8 cellular contexts compared by ENCODE assay signal in the genomic region with DNA sequence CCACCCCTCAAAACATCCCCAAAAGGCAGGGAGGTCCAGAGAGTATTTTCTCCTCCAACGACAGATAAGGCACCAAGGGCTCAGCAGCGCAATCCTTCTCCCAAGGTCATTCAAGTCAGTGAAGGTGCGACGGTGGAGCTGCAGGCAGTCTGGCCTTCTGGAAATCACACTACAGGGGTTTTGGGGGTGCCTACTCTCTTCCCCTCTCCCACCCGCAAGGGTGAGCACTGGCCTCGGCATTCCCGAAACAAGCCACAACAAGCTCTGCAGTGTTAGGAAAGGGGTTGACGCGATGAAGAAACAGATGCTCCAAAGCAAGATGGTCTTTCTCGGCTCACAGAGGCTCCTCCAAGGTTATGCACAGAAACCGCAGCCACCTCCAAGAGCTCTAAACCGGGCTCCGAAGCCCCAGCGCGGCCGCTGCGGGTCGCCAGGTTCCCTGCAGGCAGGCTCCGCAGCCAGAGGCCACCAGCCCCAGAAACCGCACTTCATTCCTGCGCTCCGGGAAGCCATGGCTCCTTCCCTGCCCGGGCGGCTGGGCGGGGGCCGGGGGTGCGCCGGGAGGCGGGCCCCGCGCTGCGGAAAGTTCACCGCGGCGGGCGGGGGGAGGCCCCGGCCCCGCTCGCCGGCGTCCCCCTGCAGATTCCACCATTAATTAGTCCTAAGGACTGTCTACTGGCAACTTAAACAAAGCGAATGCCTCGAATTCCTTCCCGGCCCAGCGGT. TPM values are rescaled to one million over a fixed set of nuclear protein-coding genes. Genes with fewer than 3 reads are reported as not detected.
DNase-seq lines count a peak whose midpoint lies in the region; ATAC-seq and TF ChIP-seq lines count a peak whose summit lies in the region.

No MANE protein-coding gene starts in this region.

- POLR2A ChIA-PET in WTC11 (lab: Charles Lee), result interaction anchor here (0.6 to 1.6 kb wide), 5 partner anchors 13 to 149 kb away, joined by 3 to 5 read pairs (median 4); partner anchors contain the start of gene KDM1A

- DNase-seq in ELF-1 (ENCODE audit: low read depth, low spot score) (peak; percentile 64), WTC11 (ENCODE audit: low spot score) (peak; percentile 72), cerebellum (ENCODE audit: low spot score) (peak; percentile 20), kidney tubule cell (ENCODE audit: low spot score) (peak; percentile 52), NCI-H446 treated with DMSO at 0.1 percent for 48 hours (lab: John Stamatoyannopoulos, UW) (no peak)
- DNase-seq in stimulated activated CD4-positive, alpha-beta T cell treated with anti-CD3 and anti-CD28 coated beads, Interleukin-4, amount 100 ng/mL, for 1 hour, result peak; percentile 27

- no peaks in the 10 kb centered on the region for H3K27me3 ChIP-seq in HUES6 (ENCODE audit: control insufficient read depth, insufficient read depth, low read length)

- H3K36me3 ChIP-seq in HUES6 (ENCODE audit: control insufficient read depth, insufficient read depth, low read length), result no peaks in the 10 kb centered on the region

- no peaks in the 10 kb centered on the region for H3K27me3 Mint-ChIP-seq in WTC11 (ENCODE audit: low read depth)

- peaks cover 16% of the 10 kb centered on the region; the same call in 1 of the 2 replicates for H3K4me1 ChIP-seq in HUES6 (ENCODE audit: control insufficient read depth, insufficient read depth, low read length)

- H3K9me3 ChIP-seq in HUES6 (ENCODE audit: control insufficient read depth, insufficient read depth, low read depth, low read length), result no peaks in the 10 kb centered on the region

- peak overlapping the region; percentile 94 for H3K9ac ChIP-seq in HUES6 (ENCODE audit: low read length)

- peak overlapping the region; percentile 99 for H3K4me3 ChIP-seq in HUES6 (ENCODE audit: low read depth, low read length)

- ATAC-seq in WTC11 (peak; percentile 40), GM19328 (IDR thresholded peaks at IDR 0.05; ENCODE audit: unreplicated experiment) (no peak)

- no peak for TF ChIP-seq CTCF in WTC11 (IDR thresholded peaks at IDR 0.05)

- peak overlapping the region; percentile 70; the same call in 1 of the 2 replicates for H3K27ac ChIP-seq in HUES6 (ENCODE audit: low read depth, low read length)

- peak overlapping the region; percentile 89 for H3K4me3 Mint-ChIP-seq in WTC11

- CTCF ChIA-PET in WTC11 (lab: Charles Lee), result interaction anchor here (1.3 to 4.3 kb wide), 4 partner anchors 17 to 177 kb away, joined by 3 to 29 read pairs (median 5); partner anchors contain the start of gene HNRNPR

- H3K9me3 Mint-ChIP-seq in WTC11, result no peaks in the 10 kb centered on the region

- H3K27ac Mint-ChIP-seq in WTC11, result peak overlapping the region; percentile 78

- peaks cover 44% of the 10 kb centered on the region for H3K4me1 Mint-ChIP-seq in WTC11

- H3K36me3 Mint-ChIP-seq in WTC11, result no peaks in the 10 kb centered on the region

TF ChIP-seq in WTC11, 78 proteins besides CTCF, POLR2A, EP300 and RAD21:
- no peak for TF ChIP-seq JUN (CRISPR knock-in tag; IDR thresholded peaks at IDR 0.05)
- TF ChIP-seq ZNF423 (CRISPR knock-in tag; IDR thresholded peaks at IDR 0.05), result peak; percentile 95
- peak; percentile 24; the same call in 1 of the 2 replicates for TF ChIP-seq FOXK1 (CRISPR knock-in tag; IDR thresholded peaks at IDR 0.05)
- TF ChIP-seq PREB (CRISPR knock-in tag; IDR thresholded peaks at IDR 0.05; ENCODE audit: borderline replicate concordance), result no peak
- TF ChIP-seq ELF4 (CRISPR knock-in tag; IDR thresholded peaks at IDR 0.05; ENCODE audit: low read depth), result no peak
- TF ChIP-seq ZNF263 (CRISPR knock-in tag; IDR thresholded peaks at IDR 0.05; ENCODE audit: low read depth), result no peak
- TF ChIP-seq ZNF232 (CRISPR knock-in tag; IDR thresholded peaks at IDR 0.05), result no peak
TF ChIP-seq in WTC11: peak in this region for 2.

RNA-seq across cellular contexts. Expression of gene LUZP1, which starts 1.1 kb away (rescaled TPM):
- total RNA-seq in WTC11 (2021), result 42.0 to 43.4 TPM (median 42.7 TPM) in 3 replicates
- 13.0 TPM for total RNA-seq in cerebellum

RNA-seq across cellular contexts. Expression of gene HTR1D, which starts 49.8 kb away (rescaled TPM):
- total RNA-seq in WTC11 (2021) (5.4 to 7.9 TPM (median 7.9 TPM) in 3 replicates), cerebellum (not detected)
